ENCODE assay signal across 4 cellular contexts in genomic region chr19:4938461-4938860, GRCh38. TPM values are rescaled to one million over a fixed set of nuclear protein-coding genes. Genes with fewer than 3 reads are reported as not detected.
"Had no signal": no experiment of that assay in that cellular context is flagged by ENCODE, and none has a peak within 500 bp of the region (broad histone marks: within the 10 kb centered on the region; RNA-seq: fewer than 3 reads in every experiment).

No MANE protein-coding gene starts in this region.

RNA-seq across cellular contexts. Expression of gene ARRDC5, which starts 35.8 kb away (rescaled TPM):
- total RNA-seq: occipital lobe, pulmonary artery endothelial cell, right atrium auricular region, smooth muscle cell had no signal
